15 cellular contexts compared by ENCODE assay signal in genomic region chr14:33985242-33985641, GRCh38. TPM values are rescaled to one million over a fixed set of nuclear protein-coding genes. Genes with fewer than 3 reads are reported as not detected.
DNase-seq lines count a peak whose midpoint lies in the region; ATAC-seq and TF ChIP-seq lines count a peak whose summit lies in the region.
"Had no signal": no experiment of that assay in that cellular context is flagged by ENCODE, and none has a peak within 500 bp of the region (broad histone marks: within the 10 kb centered on the region; RNA-seq: fewer than 3 reads in every experiment).

No MANE protein-coding gene starts in this region.

- TF ChIP-seq CTCF in DND-41 (IDR thresholded peaks at IDR 0.05; ENCODE audit: borderline replicate concordance, extremely low read depth, low read length, poor library complexity, severe bottlenecking) (no peak), PC-3 (conservative IDR thresholded peaks at IDR 0.05; ENCODE audit: low read depth, low read length) (no peak), WERI-Rb-1 (IDR thresholded peaks at IDR 0.05; ENCODE audit: low read depth, low read length) (no peak)

- peaks cover 15% of the 10 kb centered on the region for H3K4me1 ChIP-seq in DND-41 (ENCODE audit: insufficient read depth, low read length)
- H3K4me1 ChIP-seq in PC-3 (ENCODE audit: insufficient read depth, low read length) = 0 out of 2 replicates have a peak, but pooled peaks cover 5% of the 10 kb centered on the region
- H3K4me1 ChIP-seq in mesendoderm (ENCODE audit: control insufficient read depth, low read depth, low read length) = peaks cover 3% of the 10 kb centered on the region

- H3K27me3 ChIP-seq in DND-41 (ENCODE audit: insufficient read depth, low read length, poor library complexity) (no peaks in the 10 kb centered on the region), PC-3 (ENCODE audit: low read length) (no peaks in the 10 kb centered on the region), mesendoderm (ENCODE audit: insufficient read depth, low read length, poor library complexity) (no peaks in the 10 kb centered on the region), WERI-Rb-1 (ENCODE audit: insufficient read depth, low read depth, severe bottlenecking) (no peaks in the 10 kb centered on the region)
- H3K27me3 ChIP-seq: BLaER1 treated with 17β-estradiol and CSF1 and Interleukin-3, amounts not matched to agents 10 nM and 100 nM had no signal

- H3K4me3 ChIP-seq in DND-41 (ENCODE audit: low read depth in 1 of 2, low read length in 2 of 2) = no peak overlapping the region
- H3K4me3 ChIP-seq in PC-3 (ENCODE audit: low read length) = no peak overlapping the region
- H3K4me3 ChIP-seq in mesendoderm (ENCODE audit: low read length) = no peak overlapping the region
- H3K4me3 ChIP-seq in WERI-Rb-1 (ENCODE audit: low read depth, low read length) = no peak overlapping the region
- H3K4me3 ChIP-seq: A549; BLaER1 treated with 17β-estradiol and CSF1 and Interleukin-3, amounts not matched to agents 10 nM and 100 nM had no signal

- H3K9me2 ChIP-seq in PC-3 (replicated peaks; ENCODE audit: low read length) = no peaks in the 10 kb centered on the region

- POLR2A ChIA-PET in PC-3 (lab: Charles Lee; ENCODE audit: unreplicated experiment) = no interaction called here

- H4K8ac ChIP-seq in mesendoderm (ENCODE audit: low read depth, low read length) = no peak overlapping the region

- no peaks in the 10 kb centered on the region for H3K79me2 ChIP-seq in DND-41 (ENCODE audit: insufficient read depth, low read length)
- H3K79me2 ChIP-seq in PC-3 (ENCODE audit: low read length) = no peaks in the 10 kb centered on the region
- no peaks in the 10 kb centered on the region for H3K79me2 ChIP-seq in mesendoderm (ENCODE audit: control insufficient read depth, insufficient read depth, low read length)

- H4K5ac ChIP-seq in mesendoderm (ENCODE audit: low read length) = no peak overlapping the region

- no peaks in the 10 kb centered on the region for H3F3A ChIP-seq in PC-3 (ENCODE audit: low read length, unreplicated experiment)

- H3K27ac ChIP-seq in DND-41 (ENCODE audit: low read length) (peak overlapping the region; percentile 30; the same call in 1 of the 2 replicates), PC-3 (ENCODE audit: low read length) (no peak overlapping the region), mesendoderm (ENCODE audit: low read depth, low read length) (no peak overlapping the region), WERI-Rb-1 (no peak overlapping the region)
- H3K27ac ChIP-seq: 22Rv1; A549; BLaER1 treated with 17β-estradiol and CSF1 and Interleukin-3, amounts not matched to agents 10 nM and 100 nM had no signal

- H2BK5ac ChIP-seq in mesendoderm (ENCODE audit: low read length) = no peak overlapping the region

- H3K36me3 ChIP-seq in DND-41 (ENCODE audit: insufficient read depth, low read length) = peaks cover 7% of the 10 kb centered on the region; the same call in 1 of the 2 replicates
- H3K36me3 ChIP-seq in PC-3 (ENCODE audit: low read depth, low read length) = no peaks in the 10 kb centered on the region
- no peaks in the 10 kb centered on the region for H3K36me3 ChIP-seq in mesendoderm (ENCODE audit: control insufficient read depth, insufficient read depth, low read length)
- no peaks in the 10 kb centered on the region for H3K36me3 ChIP-seq in WERI-Rb-1
- H3K36me3 ChIP-seq: BLaER1 treated with 17β-estradiol and CSF1 and Interleukin-3, amounts not matched to agents 10 nM and 100 nM had no signal

- H2AK5ac ChIP-seq in mesendoderm (ENCODE audit: low read length) = no peak overlapping the region

- no peak overlapping the region for H3K9ac ChIP-seq in DND-41 (ENCODE audit: low read depth, low read length)
- no peak overlapping the region for H3K9ac ChIP-seq in PC-3 (ENCODE audit: low read length)
- H3K9ac ChIP-seq in mesendoderm (ENCODE audit: low read length) = no peak overlapping the region
- H3K9ac ChIP-seq: BLaER1 treated with 17β-estradiol and CSF1 and Interleukin-3, amounts not matched to agents 10 nM and 100 nM had no signal

- no peak overlapping the region for H3K23ac ChIP-seq in mesendoderm (ENCODE audit: low read length)

- H3K18ac ChIP-seq in mesendoderm (ENCODE audit: low read length) = no peak overlapping the region

- H2BK120ac ChIP-seq in mesendoderm (ENCODE audit: low read depth, low read length) = no peak overlapping the region

- H2BK15ac ChIP-seq in mesendoderm (replicated peaks; ENCODE audit: low read depth) = no peak overlapping the region

- no peak overlapping the region for H3K56ac ChIP-seq in mesendoderm (ENCODE audit: low read length)

- DNase-seq in SIG-M5 treated with dmso at 0.1 percent for 504 hours (lab: John Stamatoyannopoulos, UW; ENCODE audit: unreplicated experiment) (peak; percentile 9), SIG-M5 (lab: John Stamatoyannopoulos, UW) (no peak), DND-41 (no peak), PC-3 (no peak), mesendoderm (peak; percentile 30), WERI-Rb-1 (no peak), MV-4-11 (lab: John Stamatoyannopoulos, UW) (no peak)
- DNase-seq: Calu3; CD8-positive, alpha-beta T cell; DMS53; H9 had no signal

- H2AFZ ChIP-seq in DND-41 (ENCODE audit: low read depth, low read length) = no peak overlapping the region
- no peak overlapping the region for H2AFZ ChIP-seq in PC-3 (ENCODE audit: low read length)

- ATAC-seq in DND-41 (ENCODE audit: insufficient read depth, low read depth) = no peak
- ATAC-seq in PC-3 = 0 out of 2 replicates have a peak, but pooled peaks have one; percentile 40
- ATAC-seq in GM21528 (IDR thresholded peaks at IDR 0.05; ENCODE audit: low FRiP score, unreplicated experiment) = no peak
- ATAC-seq: CD8-positive, alpha-beta T cell had no signal

- intact Hi-C loops in PC-3 (cut with micrococcal nuclease) = no loop called here

- H4K20me1 ChIP-seq in DND-41 (ENCODE audit: insufficient read depth, low read length) = no peaks in the 10 kb centered on the region
- no peaks in the 10 kb centered on the region for H4K20me1 ChIP-seq in PC-3 (ENCODE audit: low read length)
- H4K20me1 ChIP-seq: BLaER1 treated with 17β-estradiol and CSF1 and Interleukin-3, amounts not matched to agents 10 nM and 100 nM had no signal

- H3K4me2 ChIP-seq in DND-41 (ENCODE audit: insufficient read depth, low read length) (no peak overlapping the region), PC-3 (ENCODE audit: low read length) (no peak overlapping the region), mesendoderm (ENCODE audit: low read length) (no peak overlapping the region)
- H3K4me2 ChIP-seq: A549; BLaER1 treated with 17β-estradiol and CSF1 and Interleukin-3, amounts not matched to agents 10 nM and 100 nM had no signal

- H3K9me3 ChIP-seq in DND-41 (ENCODE audit: insufficient read depth, low read length, severe bottlenecking) = peaks cover 10% of the 10 kb centered on the region
- no peaks in the 10 kb centered on the region for H3K9me3 ChIP-seq in PC-3 (ENCODE audit: low read length)
- H3K9me3 ChIP-seq in WERI-Rb-1 (ENCODE audit: severe bottlenecking) = peaks cover 6% of the 10 kb centered on the region

- CTCF ChIA-PET in PC-3 (lab: Charles Lee) = interaction anchor here (0.6 kb wide), 1 partner anchor 114 kb away, joined by 4 read pairs; no protein-coding TSS in a partner anchor

- no CpG with 5 or more reads among the region's 2 CpGs for WGBS in mesendoderm (ENCODE audit: extremely low coverage, insufficient coverage, low lambda C conversion rate)

- no TSS peak for BruUV-seq in PC-3 (replicated peaks; lab: Mats Ljungman, UMichigan)

- H3K79me1 ChIP-seq in mesendoderm (ENCODE audit: low read length) = no peaks in the 10 kb centered on the region

- H3K4ac ChIP-seq in mesendoderm (ENCODE audit: low read depth, low read length) = no peak overlapping the region

RNA-seq across cellular contexts. Expression of gene EGLN3, which starts 34.4 kb away (rescaled TPM):
- 2.8 and 3.2 TPM in 2 replicates for total RNA-seq in PC-3 (2014; rRNA removed)
- 24.2 TPM for polyA plus RNA-seq in mesendoderm (2013, experiment 1 of 2)
- 24.5 TPM for polyA plus RNA-seq in mesendoderm (2013, experiment 2 of 2)

Comparison
In these comparisons a context has a peak if more than half of its experiments do, and no peak if none do; other contexts are left out.
1. DNase-seq: peak in SIG-M5 treated with dmso at 0.1 percent for 504 hours (single experiment) and mesendoderm (single experiment); none in SIG-M5 (single experiment), DND-41 (single experiment), PC-3 (single experiment), WERI-Rb-1 (single experiment) and MV-4-11 (single experiment).